In the genomic region with DNA sequence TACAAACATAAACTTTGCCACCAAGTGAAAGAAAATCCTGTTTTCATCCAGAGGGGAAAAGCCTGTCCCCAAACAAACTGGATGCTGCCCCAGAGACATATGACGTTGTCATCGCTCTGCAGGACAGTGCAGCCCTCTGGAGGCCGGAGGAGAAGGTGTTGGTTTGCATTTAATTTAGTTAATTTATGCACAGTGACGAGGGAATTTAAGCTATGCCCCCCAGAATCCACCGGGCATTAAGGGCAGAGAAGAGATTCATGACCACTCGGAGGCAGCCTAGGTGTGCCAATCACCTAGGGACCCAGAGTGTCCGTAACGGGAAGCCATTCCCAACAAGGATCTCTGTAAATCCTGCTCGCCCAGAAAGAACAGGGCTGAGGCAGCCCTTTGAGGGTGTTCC, we compare ENCODE assay signal across 8 cellular contexts. TPM values are rescaled to one million over a fixed set of nuclear protein-coding genes. Genes with fewer than 3 reads are reported as not detected.
DNase-seq lines count a peak whose midpoint lies in the region; FAIRE-seq and TF ChIP-seq lines count a peak whose summit lies in the region.

No MANE protein-coding gene starts in this region.

- CTCF ChIA-PET in MCF 10A (lab: Yijun Ruan, JAX): interaction anchor here (0.6 to 5.2 kb wide), 75 partner anchors 8 to 1872 kb away, joined by 3 to 64 read pairs (median 5); a partner anchor contains a TSS

- no peaks in the 10 kb centered on the region for H3K27me3 Mint-ChIP-seq in MCF 10A (ENCODE audit: insufficient read depth, unreplicated experiment)

- POLR2A ChIA-PET in MCF 10A (lab: Yijun Ruan, JAX): interaction anchor here (0.9 to 1.4 kb wide), 4 partner anchors 14 to 293 kb away, joined by 4 to 8 read pairs (median 4); a partner anchor contains a TSS

- TF ChIP-seq CTCF in D721Med (IDR thresholded peaks at IDR 0.05; ENCODE audit: insufficient read depth, missing control alignments): peak; percentile 40
- no peak for TF ChIP-seq CTCF in MCF 10A (IDR thresholded peaks at IDR 0.05; ENCODE audit: unreplicated experiment)
- peak in 1 of 3 experiments; percentile 27 for TF ChIP-seq CTCF in vagina (IDR thresholded peaks at IDR 0.05)

- peaks cover 22% of the 10 kb centered on the region for H3K4me1 ChIP-seq in vagina

- intact Hi-C loops in MCF 10A (cut with micrococcal nuclease): no loop called here
- intact Hi-C loops in vagina (cut with DNase I): no loop called here

- H3K36me3 ChIP-seq in vagina: no peaks in the 10 kb centered on the region

- H3K9me3 Mint-ChIP-seq in MCF 10A (ENCODE audit: unreplicated experiment): no peaks in the 10 kb centered on the region

- H3K4me3 Mint-ChIP-seq in MCF 10A (ENCODE audit: unreplicated experiment): no peak overlapping the region

- H3K27me3 ChIP-seq in vagina: no peaks in the 10 kb centered on the region

- peak overlapping the region; percentile 44 for H3K27ac ChIP-seq in vagina

- no peaks in the 10 kb centered on the region for H3K36me3 Mint-ChIP-seq in MCF 10A (ENCODE audit: insufficient read depth, unreplicated experiment)

- no peaks in the 10 kb centered on the region for H3K4me1 Mint-ChIP-seq in MCF 10A (ENCODE audit: insufficient read depth, unreplicated experiment)

- H3K9me3 ChIP-seq in vagina: no peaks in the 10 kb centered on the region

- no peak for DNase-seq in D721Med (ENCODE audit: insufficient read length, low spot score)
- peak; percentile 58 for DNase-seq in HT-29 (ENCODE audit: low spot score)
- DNase-seq in MCF 10A (ENCODE audit: unreplicated experiment): peak; percentile 29
- peak; percentile 46 for DNase-seq in left kidney (ENCODE audit: low read depth, low spot score)
- DNase-seq in vagina (ENCODE audit: extremely low spot score in 2 of 2): no peak
- DNase-seq in effector CD4-positive, alpha-beta T cell: no peak
- no peak for DNase-seq in NCI-H2171 treated with DMSO at 0.1 percent for 48 hours (lab: John Stamatoyannopoulos, UW)
- DNase-seq in GDM1 (lab: John Stamatoyannopoulos, UW): no peak

- no peak for FAIRE-seq in D721Med (lab: Jason Lieb, UNC)

- no TSS peak for BruUV-seq in MCF 10A (replicated peaks; lab: Mats Ljungman, UMichigan)

- no peak for TF ChIP-seq POLR2A in vagina (IDR thresholded peaks at IDR 0.05)

- no peak overlapping the region for H3K27ac Mint-ChIP-seq in MCF 10A (ENCODE audit: low read depth, unreplicated experiment)

- peak overlapping the region; percentile 27 to 32 for H3K4me3 ChIP-seq in vagina

RNA-seq across cellular contexts. Expression of a gene that starts 45.1 kb away (rescaled TPM):
- total RNA-seq in HT-29 (2014; rRNA removed; shearing (Covaris generic)): 1.2 TPM in 1 of 2 replicates, not detected in the other
- total RNA-seq in MCF 10A (2022) (1.2 and 1.3 TPM in 2 replicates), vagina (11.5 TPM)

Comparison
In these comparisons a context has a peak if more than half of its experiments do, and no peak if none do; other contexts are left out.
1. DNase-seq: peak in HT-29 (single experiment), MCF 10A (single experiment) and left kidney (single experiment); none in D721Med (single experiment), vagina (0 of 2), effector CD4-positive, alpha-beta T cell (single experiment), NCI-H2171 treated with DMSO at 0.1 percent for 48 hours (single experiment) and GDM1 (single experiment).